Comparison of ENCODE assay signal across 22 cellular contexts in the genomic region with DNA sequence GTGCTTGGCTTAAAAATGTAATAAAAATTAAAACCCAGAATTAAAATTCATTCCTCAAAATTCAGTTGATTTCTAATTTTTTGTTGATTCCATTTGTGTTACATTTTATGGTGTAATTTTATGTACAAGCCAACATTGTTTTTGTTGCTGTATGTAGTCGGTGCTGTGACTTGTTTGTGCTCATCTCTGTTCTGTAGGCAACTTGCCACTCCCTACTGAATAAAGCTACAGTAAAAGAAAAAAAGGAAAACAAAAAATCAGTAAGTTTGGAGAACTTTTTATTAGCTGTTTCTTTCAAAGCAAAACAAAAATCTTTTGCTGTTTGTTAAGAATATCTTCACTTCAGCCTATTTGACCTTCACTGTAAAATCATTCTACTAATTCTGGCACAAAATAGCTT. TPM values are rescaled to one million over a fixed set of nuclear protein-coding genes. Genes with fewer than 3 reads are reported as not detected.
"Had no signal": no experiment of that assay in that cellular context is flagged by ENCODE, and none has a peak within 500 bp of the region (broad histone marks: within the 10 kb centered on the region; RNA-seq: fewer than 3 reads in every experiment).

No MANE protein-coding gene starts in this region.

- H3K36me3 Mint-ChIP-seq: natural killer cell had no signal

- H3K9me3 ChIP-seq: esophagus squamous epithelium, gastroesophageal sphincter, mucosa of descending colon, right atrium auricular region, tibial artery, upper lobe of right lung, vagina had no signal

- H3K27me3 ChIP-seq: esophagus squamous epithelium, gastroesophageal sphincter, right atrium auricular region, tibial artery, upper lobe of right lung, vagina had no signal

- H3K9me3 Mint-ChIP-seq: natural killer cell, neural crest cell had no signal

- DNase-seq: cortex of kidney; effector memory CD4-positive, alpha-beta T cell; esophagus squamous epithelium; foreskin fibroblast; head of caudate nucleus; hippocampal formation; kidney glomerular epithelial cell; mammary epithelial cell; mucosa of descending colon; natural killer cell; stimulated activated CD4-positive, alpha-beta T cell treated with anti-CD3 and anti-CD28 coated beads, Interleukin-2, amount 100 ng/mL, for 48 hours; stimulated activated naive CD4-positive, alpha-beta T cell treated with Interleukin-2 at 50 U/mL for 16 hours; tibial artery; upper lobe of right lung had no signal

- H3K4me1 Mint-ChIP-seq: neural crest cell had no signal

- H3K27ac Mint-ChIP-seq: natural killer cell had no signal

- ATAC-seq: gastroesophageal sphincter, mucosa of descending colon, natural killer cell, upper lobe of right lung had no signal

- H3K36me3 ChIP-seq: right atrium auricular region, vagina had no signal

- H3K27ac ChIP-seq: esophagus squamous epithelium, gastroesophageal sphincter, right atrium auricular region, tibial artery, upper lobe of right lung, vagina had no signal

- H3K4me2 ChIP-seq: smooth muscle cell had no signal

- H3K4me3 Mint-ChIP-seq: natural killer cell, neural crest cell had no signal

- H3K4me3 ChIP-seq: esophagus squamous epithelium, gastroesophageal sphincter, mucosa of descending colon, right atrium auricular region, smooth muscle cell, tibial artery, upper lobe of right lung, vagina had no signal

- H3K4me1 ChIP-seq: esophagus squamous epithelium, tibial artery, upper lobe of right lung had no signal

RNA-seq across cellular contexts. Expression of gene OMG, which starts 44.3 kb away (rescaled TPM):
- total RNA-seq: epithelial cell of proximal tubule, gastroesophageal sphincter, lower leg skin, neural crest cell, osteocyte, smooth muscle cell, vagina had no signal
- polyA plus RNA-seq: mammary epithelial cell had no signal
